Comparison of ENCODE assay signal across 8 cellular contexts in genomic region chr16:69754469-69755310, GRCh38. TPM values are rescaled to one million over a fixed set of nuclear protein-coding genes. Genes with fewer than 3 reads are reported as not detected.
A peak's percentile ranks its signal among the peaks of the same experiment; 100 is the strongest.
DNase-seq lines count a peak whose midpoint lies in the region; ATAC-seq and TF ChIP-seq lines count a peak whose summit lies in the region.

TSS of gene NOB1 (minus strand) at chr16:69754926. CDS start at chr16:69754910, 16 bp downstream.

- DNase-seq in GM13976 (ENCODE audit: low spot score) (peak; percentile 95), NCI-H146 treated with DMSO at 0.1 percent for 48 hours (lab: John Stamatoyannopoulos, UW; ENCODE audit: unreplicated experiment) (peak; percentile 77), amniotic stem cell (lab: John Stamatoyannopoulos, UW) (peak; percentile 89), left ventricle myocardium inferior (peak; percentile 95), prostate gland (ENCODE audit: low spot score) (peak; percentile 95)

- H3K27ac ChIP-seq in left ventricle myocardium inferior (replicated peaks) (peak within 1 kb of the TSS; percentile 79), prostate gland (peak within 1 kb of the TSS; percentile 49 to 60), urinary bladder (ENCODE audit: low read depth) (no peak within 1 kb of the TSS)

- intact Hi-C loops in T-helper 1 cell treated with Interleukin-12 subunit alpha and Interleukin-12 subunit beta and Interleukin-4 antibody, amounts not matched to agents 30 ng/mL and 1 ng/mL, for 36 hours (cut with micrococcal nuclease), result loop anchor here (1.0 to 2.0 kb wide), 10 partner anchors 8 to 443 kb away; partner anchors contain the start of genes COG8, CYB5B, NFAT5 and NIP7
- intact Hi-C loops in left ventricle myocardium inferior (cut with micrococcal nuclease) (loop anchor here (5.0 kb wide), 1 partner anchor 42 kb away; no protein-coding TSS in a partner anchor), prostate gland (cut with DNase I) (loop anchor here (2.0 kb wide), 3 partner anchors 46 to 358 kb away; no protein-coding TSS in a partner anchor)

- in situ Hi-C loops in GM13976 (cut with MboI; ENCODE audit: low sequenced_read_pairs, unreplicated experiment), result no loop called here

- WGBS in prostate gland, result under 1% methylated on average over 46 of the region's 58 CpGs
- under 1% methylated on average over 58 of the region's 58 CpGs for WGBS in urinary bladder

- TF ChIP-seq POLR2A in prostate gland (IDR thresholded peaks at IDR 0.05), result peak; percentile 70

- H3K9me3 ChIP-seq in left ventricle myocardium inferior (replicated peaks) (no peaks in the 10 kb centered on the region), prostate gland (no peaks in the 10 kb centered on the region)

- peaks cover 31% of the 10 kb centered on the region for H3K36me3 ChIP-seq in left ventricle myocardium inferior
- peaks cover 0 to 2% of the 10 kb centered on the region in 2 donors for H3K36me3 ChIP-seq in prostate gland
- peaks cover 2% of the 10 kb centered on the region for H3K36me3 ChIP-seq in urinary bladder (ENCODE audit: insufficient read depth)

- peak; percentile 94 for ATAC-seq in HG02870 (IDR thresholded peaks at IDR 0.05; ENCODE audit: unreplicated experiment)

- TF ChIP-seq CTCF in GM13976 (IDR thresholded peaks at IDR 0.05; ENCODE audit: borderline replicate concordance, control extremely low read depth, extremely low read depth, insufficient read depth, missing control alignments) (peak; percentile 97), left ventricle myocardium inferior (IDR thresholded peaks at IDR 0.05; ENCODE audit: borderline replicate concordance) (peak; percentile 98), prostate gland (IDR thresholded peaks at IDR 0.05) (peak; percentile 94 to 100 (median 100))

- H3K27me3 ChIP-seq in left ventricle myocardium inferior (ENCODE audit: low read depth) (no peaks in the 10 kb centered on the region), prostate gland (replicated peaks; ENCODE audit: insufficient read depth) (no peaks in the 10 kb centered on the region)

- peak within 1 kb of the TSS; percentile 93 for H3K4me3 ChIP-seq in left ventricle myocardium inferior
- peak within 1 kb of the TSS; percentile 50 to 78 for H3K4me3 ChIP-seq in prostate gland
- peak within 1 kb of the TSS; percentile 78 for H3K4me3 ChIP-seq in urinary bladder (ENCODE audit: low read depth, low read length)

- H3K4me1 ChIP-seq in left ventricle myocardium inferior (peaks cover 23% of the 10 kb centered on the region), prostate gland (replicated peaks) (no peaks in the 10 kb centered on the region), urinary bladder (ENCODE audit: insufficient read depth) (no peaks in the 10 kb centered on the region)

RNA-seq across cellular contexts. Expression of gene NOB1, which starts in this region (rescaled TPM):
- total RNA-seq in T-helper 1 cell treated with Interleukin-12 subunit alpha and Interleukin-12 subunit beta and Interleukin-4 antibody, amounts not matched to agents 30 ng/mL and 1 ng/mL, for 36 hours, result 77.1 and 77.3 TPM in 2 replicates
- total RNA-seq in left ventricle myocardium inferior, result 14.7 TPM
- 10 to 100 TPM; 29.8 to 44.1 TPM for total RNA-seq in prostate gland
- 9.8 TPM for total RNA-seq in urinary bladder
- 48.7 TPM for polyA plus RNA-seq in urinary bladder
